ENCODE assay signal across 11 cellular contexts in the genomic region with DNA sequence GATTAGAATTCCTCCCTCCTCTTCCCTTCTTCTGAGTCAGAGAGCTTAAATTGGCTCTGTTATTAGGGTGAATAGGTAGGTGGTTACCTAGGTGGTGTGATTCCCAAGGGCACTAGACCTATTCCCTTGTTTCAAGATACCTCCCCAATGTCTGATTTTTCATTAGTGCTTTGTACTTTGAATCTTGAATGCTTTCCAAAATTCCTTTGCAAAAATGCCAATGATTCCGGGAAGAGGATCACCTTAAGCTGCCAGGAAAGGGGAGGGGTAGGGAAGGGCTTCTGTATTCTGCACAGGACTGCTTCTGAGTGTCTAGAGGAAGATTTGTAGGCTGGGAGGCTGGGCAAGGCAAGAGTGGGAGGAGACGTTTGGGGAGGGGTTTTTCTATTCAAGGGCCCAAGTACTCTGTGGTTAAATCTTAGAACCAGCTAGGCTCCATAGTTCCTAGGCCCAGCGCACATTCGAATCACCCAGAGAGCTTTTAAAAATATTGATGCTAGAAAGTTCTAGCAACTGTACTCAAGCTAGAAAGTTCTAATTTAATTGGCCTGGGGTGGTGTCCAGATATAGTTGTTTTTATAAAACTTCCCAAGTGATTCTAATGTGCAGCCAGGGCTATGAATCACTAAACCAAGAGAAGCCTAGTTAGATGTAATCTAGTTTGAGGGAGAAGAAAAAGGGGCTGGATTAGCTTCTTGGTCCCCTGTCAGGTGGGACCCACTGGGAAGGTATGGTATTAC. TPM values are rescaled to one million over a fixed set of nuclear protein-coding genes. Genes with fewer than 3 reads are reported as not detected.
DNase-seq lines count a peak whose midpoint lies in the region; ATAC-seq, FAIRE-seq and TF ChIP-seq lines count a peak whose summit lies in the region.
"Had no signal": no experiment of that assay in that cellular context is flagged by ENCODE, and none has a peak within 500 bp of the region (broad histone marks: within the 10 kb centered on the region; RNA-seq: fewer than 3 reads in every experiment).

No MANE protein-coding gene starts in this region.

- no peak for TF ChIP-seq POLR2A in GM12891 (IDR thresholded peaks at IDR 0.05; ENCODE audit: low read depth, low read length)

- no peaks in the 10 kb centered on the region for H3K4me1 Mint-ChIP-seq in activated T-helper 17 cell treated with anti-CD3 and anti-CD28 coated beads, Interleukin-2, amount 50 U/mL, for 72 hours
- peaks cover 7% of the 10 kb centered on the region for H3K4me1 Mint-ChIP-seq in stimulated activated effector memory CD8-positive, alpha-beta T cell treated with anti-CD3 and anti-CD28 coated beads, Interleukin-12 subunit alpha, Interleukin-12 subunit beta, amount 100 ng/mL, for 72 hours

- no peak overlapping the region for H3K27ac Mint-ChIP-seq in activated T-helper 17 cell treated with anti-CD3 and anti-CD28 coated beads, Interleukin-2, amount 50 U/mL, for 72 hours
- no peak overlapping the region for H3K27ac Mint-ChIP-seq in stimulated activated effector memory CD8-positive, alpha-beta T cell treated with anti-CD3 and anti-CD28 coated beads, Interleukin-12 subunit alpha, Interleukin-12 subunit beta, amount 100 ng/mL, for 72 hours

- DNase-seq in GM12891 (ENCODE audit: insufficient read length, low spot score) = no peak
- peak; percentile 55 for DNase-seq in fibroblast of the aortic adventitia (ENCODE audit: low read depth)
- DNase-seq in NCI-H524 (lab: John Stamatoyannopoulos, UW) = no peak
- no peak for DNase-seq in NOMO-1 treated with DMSO at 0.1 percent for 48 hours (lab: John Stamatoyannopoulos, UW; ENCODE audit: unreplicated experiment)
- DNase-seq in DMS 273 (lab: John Stamatoyannopoulos, UW; ENCODE audit: unreplicated experiment) = no peak
- no peak for DNase-seq in stimulated activated effector memory CD8-positive, alpha-beta T cell treated with anti-CD3 and anti-CD28 coated beads, Interleukin-12 subunit alpha, Interleukin-12 subunit beta, amount 100 ng/mL, for 72 hours (ENCODE audit: low spot score in 2 of 2)
- DNase-seq: NCI-H1694 had no signal

- peak overlapping the region in 15 of 21 experiments; percentile 14 to 75 (median 54) for H3K27ac ChIP-seq in skin epidermis

- no peak for TF ChIP-seq CTCF in fibroblast of the aortic adventitia (IDR thresholded peaks at IDR 0.05; ENCODE audit: insufficient read depth, low read length)

- FAIRE-seq in GM12891 (lab: Jason Lieb, UNC) = peak; percentile 5
- FAIRE-seq: endometrium had no signal

- H3K27me3 Mint-ChIP-seq in activated T-helper 17 cell treated with anti-CD3 and anti-CD28 coated beads, Interleukin-2, amount 50 U/mL, for 72 hours = no peaks in the 10 kb centered on the region

- no peak overlapping the region for H3K4me3 ChIP-seq in fibroblast of the aortic adventitia (ENCODE audit: low read depth, low read length)
- H3K4me3 ChIP-seq in skin epidermis = no peak overlapping the region
- H3K4me3 ChIP-seq: HAP-1 had no signal

- no peaks in the 10 kb centered on the region for H3K36me3 Mint-ChIP-seq in activated T-helper 17 cell treated with anti-CD3 and anti-CD28 coated beads, Interleukin-2, amount 50 U/mL, for 72 hours (ENCODE audit: low read depth)
- H3K36me3 Mint-ChIP-seq in stimulated activated effector memory CD8-positive, alpha-beta T cell treated with anti-CD3 and anti-CD28 coated beads, Interleukin-12 subunit alpha, Interleukin-12 subunit beta, amount 100 ng/mL, for 72 hours = no peaks in the 10 kb centered on the region

- H3K4me3 Mint-ChIP-seq in activated T-helper 17 cell treated with anti-CD3 and anti-CD28 coated beads, Interleukin-2, amount 50 U/mL, for 72 hours = no peak overlapping the region
- H3K4me3 Mint-ChIP-seq in stimulated activated effector memory CD8-positive, alpha-beta T cell treated with anti-CD3 and anti-CD28 coated beads, Interleukin-12 subunit alpha, Interleukin-12 subunit beta, amount 100 ng/mL, for 72 hours = no peak overlapping the region

- peak; percentile 18 for ATAC-seq in activated T-helper 17 cell treated with anti-CD3 and anti-CD28 coated beads, Interleukin-2, amount 50 U/mL, for 72 hours (replicated peaks)
- ATAC-seq in stimulated activated effector memory CD8-positive, alpha-beta T cell treated with anti-CD3 and anti-CD28 coated beads, Interleukin-12 subunit alpha, Interleukin-12 subunit beta, amount 100 ng/mL, for 72 hours = no peak

- no peaks in the 10 kb centered on the region for H3K9me3 Mint-ChIP-seq in activated T-helper 17 cell treated with anti-CD3 and anti-CD28 coated beads, Interleukin-2, amount 50 U/mL, for 72 hours
- H3K9me3 Mint-ChIP-seq in stimulated activated effector memory CD8-positive, alpha-beta T cell treated with anti-CD3 and anti-CD28 coated beads, Interleukin-12 subunit alpha, Interleukin-12 subunit beta, amount 100 ng/mL, for 72 hours = no peaks in the 10 kb centered on the region

TF ChIP-seq in GM12891, 5 proteins besides CTCF, POLR2A, EP300 and RAD21:
- no peak for TF ChIP-seq POU2F2 (IDR thresholded peaks at IDR 0.05; ENCODE audit: low read depth, low read length)

RNA-seq across cellular contexts. Expression of a gene that starts 24.2 kb away (rescaled TPM):
- 196 TPM for polyA plus RNA-seq in GM12891 (2012; ENCODE audit: low read depth, missing spikeins)
- 100 to 1,000 TPM; 436 to 440 TPM for total RNA-seq in activated T-helper 17 cell treated with anti-CD3 and anti-CD28 coated beads, Interleukin-2, amount 50 U/mL, for 72 hours
- 175 and 335 TPM in 2 replicates for total RNA-seq in fibroblast of the aortic adventitia (ENCODE audit: low replicate concordance)
